In genomic region chr1:205517763-205518162, GRCh38 we compare ENCODE assay signal across 25 cellular contexts. TPM values are rescaled to one million over a fixed set of nuclear protein-coding genes. Genes with fewer than 3 reads are reported as not detected.
DNase-seq lines count a peak whose midpoint lies in the region; ATAC-seq, FAIRE-seq and TF ChIP-seq lines count a peak whose summit lies in the region.
"Had no signal": no experiment of that assay in that cellular context is flagged by ENCODE, and none has a peak within 500 bp of the region (broad histone marks: within the 10 kb centered on the region; RNA-seq: fewer than 3 reads in every experiment).

No MANE protein-coding gene starts in this region.

- H3K9ac ChIP-seq in K562 (ENCODE audit: insufficient read depth in 1 of 2, low read depth in 2 of 2, low read length in 2 of 2) (no peak overlapping the region), mesenchymal stem cell (ENCODE audit: low read length) (no peak overlapping the region)
- H3K9ac ChIP-seq: BLaER1 treated with 17β-estradiol and CSF1 and Interleukin-3, amounts not matched to agents 10 nM and 100 nM; GM23248 had no signal

- TF ChIP-seq CTCF in heart left ventricle (IDR thresholded peaks at IDR 0.05), result no peak
- TF ChIP-seq CTCF in K562 (IDR thresholded peaks at IDR 0.05 in 2 of 3, conservative IDR thresholded peaks at IDR 0.05 in 1 of 3; ENCODE audit: insufficient read depth in 2 of 3, low read depth in 1 of 3, low read length in 3 of 3), result no peak

- H3K4me3 ChIP-seq in heart left ventricle (no peak overlapping the region), K562 (no peak overlapping the region), mesenchymal stem cell (ENCODE audit: insufficient read depth in 1 of 2, low read depth in 1 of 2, low read length in 2 of 2) (no peak overlapping the region)
- H3K4me3 ChIP-seq: BLaER1 treated with 17β-estradiol and CSF1 and Interleukin-3, amounts not matched to agents 10 nM and 100 nM; GM23248 had no signal

- no peaks in the 10 kb centered on the region for H3K79me2 ChIP-seq in K562 (ENCODE audit: control insufficient read depth, insufficient read depth, low read length)

- TF ChIP-seq RAD21 in K562 (CRISPR knock-in tag; conservative IDR thresholded peaks at IDR 0.05 in 1 of 2, IDR thresholded peaks at IDR 0.05 in 1 of 2), result no peak

- H3K27me3 ChIP-seq in heart left ventricle (no peaks in the 10 kb centered on the region), K562 (ENCODE audit: control insufficient read depth in 2 of 2, insufficient read depth in 2 of 2, low read length in 2 of 2) (peaks cover 7 to 46% of the 10 kb centered on the region in 2 experiments; a peak in 4 of 5 replicates), mesenchymal stem cell (ENCODE audit: control insufficient read depth in 1 of 2, insufficient read depth in 1 of 2, low read length in 2 of 2) (peaks cover 53 to 68% of the 10 kb centered on the region in 2 experiments)
- H3K27me3 ChIP-seq: BLaER1 treated with 17β-estradiol and CSF1 and Interleukin-3, amounts not matched to agents 10 nM and 100 nM had no signal

- H4K8ac ChIP-seq in mesenchymal stem cell (ENCODE audit: low read length), result no peak overlapping the region

- H2BK12ac ChIP-seq in mesenchymal stem cell (ENCODE audit: low read length in 2 of 2), result no peak overlapping the region

- POLR2A ChIA-PET in K562 (lab: Yijun Ruan, JAX), result interaction anchor here (0.7 to 1.0 kb wide), 2 partner anchors 25 to 89 kb away, joined by 3 read pairs; no protein-coding TSS in a partner anchor

- no peak overlapping the region for H2BK5ac ChIP-seq in mesenchymal stem cell (ENCODE audit: low read depth, low read length, poor library complexity, severe bottlenecking)

- CTCF ChIA-PET in K562 (lab: Yijun Ruan, JAX; ENCODE audit: low intra/inter-chr PET ratio), result no interaction called here

- no peak overlapping the region for H3K23ac ChIP-seq in mesenchymal stem cell (ENCODE audit: low read length in 2 of 2)

- no peak overlapping the region for H3K14ac ChIP-seq in mesenchymal stem cell (ENCODE audit: low read length in 2 of 2)

- H4K20me1 ChIP-seq in K562 (replicated peaks; ENCODE audit: control insufficient read depth, insufficient read depth, low read length), result 0 out of 2 replicates have a peak, but pooled peaks cover 9% of the 10 kb centered on the region

- H4K91ac ChIP-seq in mesenchymal stem cell (ENCODE audit: low read length), result peak overlapping the region; percentile 53

- FAIRE-seq in K562 (lab: Jason Lieb, UNC), result peak; percentile 32
- FAIRE-seq: GM12891 had no signal

- H2AK5ac ChIP-seq in mesenchymal stem cell (ENCODE audit: low read length, severe bottlenecking), result no peak overlapping the region

- TF ChIP-seq POLR2A in heart left ventricle (IDR thresholded peaks at IDR 0.05) (no peak), K562 (conservative IDR thresholded peaks at IDR 0.05) (no peak)

- in situ Hi-C loops in K562 (cut with MboI), result no loop called here

- no peak overlapping the region for H3K4ac ChIP-seq in mesenchymal stem cell (ENCODE audit: low read depth in 1 of 2, low read length in 2 of 2)

- H2BK15ac ChIP-seq in mesenchymal stem cell (ENCODE audit: low read depth, poor library complexity, severe bottlenecking), result no peak overlapping the region

- no peak overlapping the region for H3K18ac ChIP-seq in mesenchymal stem cell (ENCODE audit: low read depth in 1 of 2, low read length in 2 of 2)

- ATAC-seq in heart left ventricle (no peak), Right ventricle myocardium superior (ENCODE audit: poor library complexity) (no peak), K562 (no peak), HG03280 (IDR thresholded peaks at IDR 0.05; ENCODE audit: unreplicated experiment) (no peak)
- ATAC-seq: CD8-positive, alpha-beta T cell; PC-3 had no signal

- H3K36me3 ChIP-seq in heart left ventricle, result no peaks in the 10 kb centered on the region
- H3K36me3 ChIP-seq in K562 (ENCODE audit: control insufficient read depth, insufficient read depth, low read length), result no peaks in the 10 kb centered on the region
- no peaks in the 10 kb centered on the region for H3K36me3 ChIP-seq in mesenchymal stem cell (ENCODE audit: control insufficient read depth in 1 of 2, insufficient read depth in 2 of 2, low read depth in 1 of 2, low read length in 2 of 2)
- H3K36me3 ChIP-seq: BLaER1 treated with 17β-estradiol and CSF1 and Interleukin-3, amounts not matched to agents 10 nM and 100 nM had no signal

- no peaks in the 10 kb centered on the region for H3K79me1 ChIP-seq in mesenchymal stem cell (replicated peaks; ENCODE audit: low read length, poor library complexity, severe bottlenecking)

- H3K4me2 ChIP-seq in K562 (ENCODE audit: insufficient read depth, low read length) (no peak overlapping the region), mesenchymal stem cell (ENCODE audit: low read length, poor library complexity, severe bottlenecking) (no peak overlapping the region)
- H3K4me2 ChIP-seq: BLaER1 treated with 17β-estradiol and CSF1 and Interleukin-3, amounts not matched to agents 10 nM and 100 nM had no signal

- no peak for TF ChIP-seq EP300 in K562 (IDR thresholded peaks at IDR 0.05; ENCODE audit: low read length)

- H2AFZ ChIP-seq in K562 (ENCODE audit: low read depth, low read length) (no peak overlapping the region), mesenchymal stem cell (ENCODE audit: low read depth, low read length) (no peak overlapping the region)
- H2AFZ ChIP-seq: GM23248 had no signal

- no TSS peak for BruUV-seq in K562 (replicated peaks; lab: Mats Ljungman, UMichigan)

- H3K4me1 ChIP-seq in heart left ventricle (peaks cover 29 to 96% (median 80%) of the 10 kb centered on the region in 12 donors), K562 (replicated peaks in 1 of 2; ENCODE audit: control insufficient read depth in 2 of 2, insufficient read depth in 2 of 2, low read length in 2 of 2) (peaks cover 0 to 5% of the 10 kb centered on the region in 2 experiments; a peak in 2 of 5 replicates), mesenchymal stem cell (ENCODE audit: control insufficient read depth, insufficient read depth, low read depth, low read length) (peaks cover 8% of the 10 kb centered on the region)

- intact Hi-C loops in heart left ventricle (cut with DNase I), result no loop called here
- intact Hi-C loops in Right ventricle myocardium superior (cut with DNase I), result no loop called here
- intact Hi-C loops in K562 (cut with micrococcal nuclease), result no loop called here

- whole genome bisulfite sequencing in heart left ventricle, 4 donors, result 75 to 86% (median 79%) methylated on average over 5 of the region's 5 CpGs
- 0% methylated on average over 5 of the region's 5 CpGs for WGBS in K562 (ENCODE audit: insufficient coverage, low coverage, missing lambda C conversion rate)
- WGBS in mesenchymal stem cell, result 72% methylated on average over 5 of the region's 5 CpGs

- no peaks in the 10 kb centered on the region for H3K9me3 ChIP-seq in heart left ventricle
- no peaks in the 10 kb centered on the region for H3K9me3 ChIP-seq in K562 (replicated peaks; ENCODE audit: control insufficient read depth, insufficient read depth, low read depth, low read length)
- H3K9me3 ChIP-seq in mesenchymal stem cell (ENCODE audit: control insufficient read depth, low read length), result no peaks in the 10 kb centered on the region
- H3K9me3 ChIP-seq: BLaER1 treated with 17β-estradiol and CSF1 and Interleukin-3, amounts not matched to agents 10 nM and 100 nM had no signal

- H2BK120ac ChIP-seq in mesenchymal stem cell (ENCODE audit: low read depth, low read length), result no peak overlapping the region

- DNase-seq in heart left ventricle, result no peak
- no peak for DNase-seq in Right ventricle myocardium superior
- DNase-seq in K562 (ENCODE audit: extremely low read depth in 1 of 4, low spot score in 3 of 4), result no peak
- no peak for DNase-seq in mesenchymal stem cell
- peak; percentile 51 for DNase-seq in pons (ENCODE audit: low spot score)
- no peak for DNase-seq in HuH-7 (ENCODE audit: low spot score)
- DNase-seq in AG08396 (ENCODE audit: low spot score), result no peak
- DNase-seq: ACHN; CD8-positive, alpha-beta T cell; DMS153; GM23248; HCEC 1CT; KBM-7; MM.1S; NCI-H1048; NCI-H1417 treated with DMSO at 0.1 percent for 48 hours; NCI-H187 treated with DMSO at 0.1 percent for 48 hours; NCI-H2107; NCI-H446 treated with DMSO at 0.1 percent for 48 hours; NCI-H526 treated with DMSO at 0.1 percent for 48 hours; PC-3 had no signal

- peak overlapping the region in 7 of 12 donors; percentile 19 to 92 (median 86) for H3K27ac ChIP-seq in heart left ventricle
- H3K27ac ChIP-seq in K562 (ENCODE audit: extremely low read depth, low read depth, low read length), result no peak overlapping the region
- no peak overlapping the region for H3K27ac ChIP-seq in mesenchymal stem cell (ENCODE audit: low read length, poor library complexity, severe bottlenecking)
- H3K27ac ChIP-seq: 22Rv1; BLaER1 treated with 17β-estradiol and CSF1 and Interleukin-3, amounts not matched to agents 10 nM and 100 nM; GM23248 had no signal

- H3K9me1 ChIP-seq in K562 (ENCODE audit: control insufficient read depth, insufficient read depth, low read length), result no peaks in the 10 kb centered on the region

TF ChIP-seq in K562, 482 proteins besides CTCF, POLR2A, EP300 and RAD21 (continues in another document):
- TF ChIP-seq NFIX (CRISPR knock-in tag; IDR thresholded peaks at IDR 0.05; ENCODE audit: low read depth) (no peak), RFX7 (CRISPR knock-in tag; IDR thresholded peaks at IDR 0.05) (no peak), POLR2H (tag; IDR thresholded peaks at IDR 0.05; ENCODE audit: low read depth) (no peak), MTA2 (IDR thresholded peaks at IDR 0.05; ENCODE audit: low read depth) (no peak)

RNA-seq across cellular contexts. Expression of gene CDK18, which starts 13.3 kb away (rescaled TPM):
- total RNA-seq in heart left ventricle (100 to 1,000 TPM; 106 to 198 (median 141) TPM), Right ventricle myocardium superior (172 TPM), K562 (2014; rRNA removed) (0.05 TPM in 1 of 2 replicates, not detected in the other), K562 (2014; rRNA removed; fragmentation: Illumina TruSeq; extraction: Trizol) (0.07 TPM in 1 of 2 replicates, not detected in the other), K562 (2015; rRNA removed; fragmentation: Illumina TruSeq; extraction: Trizol) (0.23 and 0.69 TPM in 2 replicates), K562 (2021) (0.34 and 0.44 TPM in 2 replicates)
- polyA plus RNA-seq in heart left ventricle (100 to 1,000 TPM in 1 of 2 donors, 10 to 100 TPM in 1; 62.5 to 147 TPM), K562 (2011; rRNA removed) (0.17 and 0.20 TPM in 2 replicates), K562 (2014; fragmentation: Illumina TruSeq; extraction: Trizol) (0.51 and 0.61 TPM in 2 replicates), K562 (2014; fragmentation: Nextera tagmentation; extraction: Ambion mirVana) (not detected), K562 (2014; rRNA removed) (0.08 and 0.19 TPM in 2 replicates)
- total RNA-seq in K562 (2011; cell fraction: chromatin; rRNA removed; ENCODE audit: low replicate concordance), result 0.63 and 3.1 TPM in 2 replicates
- total RNA-seq in K562 (2011; cell fraction: nucleolus; rRNA removed), result 0.92 and 1.2 TPM in 2 replicates
- 1.0 and 1.7 TPM in 2 replicates for total RNA-seq in K562 (2011; cell fraction: nucleoplasm; rRNA removed)
- 0.06 and 0.25 TPM in 2 replicates for polyA plus RNA-seq in K562 (2011; cell fraction: cytosol; rRNA removed)
- 0.51 and 1.9 TPM in 2 replicates for polyA plus RNA-seq in K562 (2011; cell fraction: nucleus; rRNA removed)
- 0.46 and 1.4 TPM in 2 replicates for polyA plus RNA-seq in K562 (2012)
- 0.18 and 0.28 TPM in 2 replicates for polyA minus RNA-seq in K562 (2011; rRNA and poly(A)+ RNA removed)
- polyA minus RNA-seq in K562 (2011; cell fraction: cytosol; rRNA and poly(A)+ RNA removed), result not detected in 2 replicates
- polyA minus RNA-seq in K562 (2011; cell fraction: nucleus; rRNA and poly(A)+ RNA removed), result 0.56 and 1.6 TPM in 2 replicates
- polyA plus RNA-seq in mesenchymal stem cell (2013, experiment 1 of 2), result 7.4 TPM
- 7.5 TPM for polyA plus RNA-seq in mesenchymal stem cell (2013, experiment 2 of 2)
- total RNA-seq: GM23248 had no signal
- polyA plus RNA-seq: GM23248 had no signal

Comparison
In these comparisons a context has a peak if more than half of its experiments do, and no peak if none do; other contexts are left out.
1. H3K27ac ChIP-seq: peak in heart left ventricle (7 of 12); none in K562 (single experiment) and mesenchymal stem cell (single experiment).
2. RNA of gene CDK18, which starts 13.3 kb away (total RNA-seq): 172 TPM in Right ventricle myocardium superior (single experiment) and 106 to 198 TPM in heart left ventricle; 0.05 to 3.1 TPM in K562; every median in the first group is over 10 times any median in the second.